Comparison of ENCODE assay signal across 1 cellular context in genomic region chr4:25951390-25951952, GRCh38.
TF ChIP-seq lines count a peak whose summit lies in the region.

No MANE protein-coding gene starts in this region.

TF ChIP-seq in H1, 55 proteins besides CTCF, POLR2A, EP300 and RAD21:
- TF ChIP-seq KDM1A (IDR thresholded peaks at IDR 0.05; ENCODE audit: borderline replicate concordance, low read length) (no peak), CTBP2 (IDR thresholded peaks at IDR 0.05; ENCODE audit: borderline replicate concordance, insufficient read depth, insufficient read length, low read length) (no peak), BCL11A (IDR thresholded peaks at IDR 0.05; ENCODE audit: low read depth in 2 of 2, low read length in 2 of 2) (no peak), KDM5A (IDR thresholded peaks at IDR 0.05; ENCODE audit: low read length) (no peak), SIX5 (IDR thresholded peaks at IDR 0.05; ENCODE audit: low read depth, low read length) (no peak), ATF3 (IDR thresholded peaks at IDR 0.05; ENCODE audit: insufficient read depth, low read depth, low read length) (no peak), FOSL1 (IDR thresholded peaks at IDR 0.05; ENCODE audit: insufficient read depth, low read depth, low read length) (no peak), YY1 (IDR thresholded peaks at IDR 0.05; ENCODE audit: low read depth, low read length) (no peak), CREB1 (IDR thresholded peaks at IDR 0.05) (no peak), HDAC2 (IDR thresholded peaks at IDR 0.05; ENCODE audit: borderline replicate concordance in 1 of 2, low read depth in 2 of 2, low read length in 2 of 2) (no peak), JUN (IDR thresholded peaks at IDR 0.05; ENCODE audit: low read depth, low read length) (no peak), CHD2 (IDR thresholded peaks at IDR 0.05; ENCODE audit: low read length) (no peak), HDAC6 (IDR thresholded peaks at IDR 0.05; ENCODE audit: low read depth, low read length) (no peak), EGR1 (IDR thresholded peaks at IDR 0.05; ENCODE audit: borderline replicate concordance, low read depth, low read length) (no peak), SP1 (IDR thresholded peaks at IDR 0.05; ENCODE audit: low read depth, low read length) (no peak), GTF2F1 (IDR thresholded peaks at IDR 0.05; ENCODE audit: borderline replicate concordance, low read depth, low read length) (no peak), MAX (IDR thresholded peaks at IDR 0.05) (no peak)
